In the genomic region with DNA sequence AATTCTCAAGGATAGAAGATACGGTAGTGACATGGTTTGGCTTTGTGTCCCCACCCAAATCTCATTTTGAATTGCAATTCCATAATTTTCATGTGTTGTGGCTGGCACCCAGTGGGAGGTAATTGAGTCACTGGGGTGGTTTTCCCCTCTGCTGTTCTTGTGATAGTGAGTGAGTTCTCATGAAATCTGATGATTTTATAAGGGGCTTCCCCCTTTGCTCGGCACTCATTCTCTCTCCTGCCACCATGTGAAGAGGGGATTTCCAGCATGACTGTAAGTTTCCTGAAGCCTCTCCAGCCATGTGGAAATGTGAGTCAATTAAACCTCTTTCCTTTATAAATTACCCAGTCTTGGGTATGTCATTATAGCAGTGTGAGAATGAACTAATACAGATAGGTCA, we compare ENCODE assay signal across 36 cellular contexts. TPM values are rescaled to one million over a fixed set of nuclear protein-coding genes. Genes with fewer than 3 reads are reported as not detected.
"Had no signal": no experiment of that assay in that cellular context is flagged by ENCODE, and none has a peak within 500 bp of the region (broad histone marks: within the 10 kb centered on the region; RNA-seq: fewer than 3 reads in every experiment).

No MANE protein-coding gene starts in this region.

- H3K9ac ChIP-seq: neural progenitor cell, parathyroid adenoma, SK-N-SH had no signal

- H3K36me3 ChIP-seq: ascending aorta, left lung, lower lobe of right lung, neural progenitor cell, right atrium auricular region, tibial nerve, WERI-Rb-1 had no signal

- H3K9me3 ChIP-seq: ascending aorta, left lung, lower lobe of right lung, psoas muscle, SK-N-SH, tibial nerve had no signal

- H3K9me3 Mint-ChIP-seq: activated naive CD8-positive, alpha-beta T cell treated with anti-CD3 and anti-CD28 coated beads, Interleukin-2, amount 10 ng/mL, durations not matched to agents 7 days and 5 days had no signal

- H3K4me1 Mint-ChIP-seq: activated naive CD4-positive, alpha-beta T cell treated with anti-CD3 and anti-CD28 coated beads, Interleukin-2, amount 10 ng/mL, durations not matched to agents 7 days and 5 days; activated naive CD8-positive, alpha-beta T cell treated with anti-CD3 and anti-CD28 coated beads, Interleukin-2, amount 10 ng/mL, durations not matched to agents 7 days and 5 days; endodermal cell; immature natural killer cell; natural killer cell; neural progenitor cell; stimulated activated memory B cell treated with anti-CD40 and anti-IgM and Interleukin-4, amounts not matched to agents 10 μg/mL and 1 μg/mL and 100 μg/mL, for 72 hours had no signal

- H3K36me3 Mint-ChIP-seq: activated naive CD4-positive, alpha-beta T cell treated with anti-CD3 and anti-CD28 coated beads, Interleukin-2, amount 10 ng/mL, durations not matched to agents 7 days and 5 days; activated naive CD8-positive, alpha-beta T cell treated with anti-CD3 and anti-CD28 coated beads, Interleukin-2, amount 10 ng/mL, durations not matched to agents 7 days and 5 days; immature natural killer cell; natural killer cell; neural progenitor cell had no signal

- H3K4me1 ChIP-seq: ascending aorta, left lung, lower lobe of right lung, neural progenitor cell, parathyroid adenoma, psoas muscle, right atrium auricular region, tibial nerve had no signal

- DNase-seq: activated CD4-positive, alpha-beta T cell treated with anti-CD3 and anti-CD28 coated beads, Interleukin-2, amount 50 U/mL, for 4 hours; activated CD4-positive, CD25-positive, alpha-beta regulatory T cell treated with anti-CD3 and anti-CD28 coated beads, Interleukin-2, amount 50 U/mL, for 72 hours; activated effector memory CD4-positive, alpha-beta T cell treated with Interleukin-2 at 50 U/mL for 16 hours; activated naive CD4-positive, alpha-beta T cell treated with anti-CD3 and anti-CD28 coated beads, Interleukin-2, amount 10 ng/mL, durations not matched to agents 7 days and 5 days; activated naive CD8-positive, alpha-beta T cell treated with anti-CD3 and anti-CD28 coated beads, Interleukin-2, amount 10 ng/mL, durations not matched to agents 7 days and 5 days; caudate nucleus; endodermal cell; foreskin fibroblast; head of caudate nucleus; hippocampal formation; immature natural killer cell; left lung; lower lobe of right lung; mesendoderm; natural killer cell; occipital lobe; psoas muscle; SK-N-SH; SW 1271; T-helper 9 cell; WERI-Rb-1 had no signal

- H3K4me3 ChIP-seq: ascending aorta, left lung, lower lobe of right lung, neural progenitor cell, psoas muscle, right atrium auricular region, smooth muscle cell, tibial nerve had no signal

- H3K27me3 ChIP-seq: ascending aorta, left lung, neural progenitor cell, right atrium auricular region, tibial nerve had no signal

- H3K27ac ChIP-seq: ascending aorta, left lung, lower lobe of right lung, neural progenitor cell, parathyroid adenoma, psoas muscle, right atrium auricular region, tibial nerve, WERI-Rb-1 had no signal

- H3K4me3 Mint-ChIP-seq: activated naive CD4-positive, alpha-beta T cell treated with anti-CD3 and anti-CD28 coated beads, Interleukin-2, amount 10 ng/mL, durations not matched to agents 7 days and 5 days; activated naive CD8-positive, alpha-beta T cell treated with anti-CD3 and anti-CD28 coated beads, Interleukin-2, amount 10 ng/mL, durations not matched to agents 7 days and 5 days; activated T-cell treated with anti-CD3 and anti-CD28 coated beads, Interleukin-2, amount 50 U/mL, for 72 hours; dendritic cell treated with granulocyte-macrophage colony-stimulating factor and Interleukin-4, amounts not matched to agents 40 ng/mL and 50 ng/mL, for 4 days; endodermal cell; immature natural killer cell; natural killer cell; neural progenitor cell; stimulated activated memory B cell treated with anti-CD40 and anti-IgM and Interleukin-4, amounts not matched to agents 10 μg/mL and 1 μg/mL and 100 μg/mL, for 72 hours; T-helper 1 cell treated with Interleukin-12 subunit alpha and Interleukin-12 subunit beta and Interleukin-4 antibody, amounts not matched to agents 30 μg/mL and 1 μg/mL, for 36 hours had no signal

- ATAC-seq: esophagus mucosa; left lung; lower lobe of right lung; natural killer cell; psoas muscle; stimulated activated memory B cell treated with anti-CD40 and anti-IgM and Interleukin-4, amounts not matched to agents 10 μg/mL and 1 μg/mL and 100 μg/mL, for 72 hours had no signal

- H3K27me3 Mint-ChIP-seq: activated naive CD4-positive, alpha-beta T cell treated with anti-CD3 and anti-CD28 coated beads, Interleukin-2, amount 10 ng/mL, durations not matched to agents 7 days and 5 days; activated naive CD8-positive, alpha-beta T cell treated with anti-CD3 and anti-CD28 coated beads, Interleukin-2, amount 10 ng/mL, durations not matched to agents 7 days and 5 days; dendritic cell treated with granulocyte-macrophage colony-stimulating factor and Interleukin-4, amounts not matched to agents 40 ng/mL and 50 ng/mL, for 4 days; stimulated activated memory B cell treated with anti-CD40 and anti-IgM and Interleukin-4, amounts not matched to agents 10 μg/mL and 1 μg/mL and 100 μg/mL, for 72 hours had no signal

RNA-seq across cellular contexts. Expression of a gene that starts 8.5 kb away (rescaled TPM):
- total RNA-seq: activated naive CD8-positive, alpha-beta T cell treated with anti-CD3 and anti-CD28 coated beads, Interleukin-2, amount 10 ng/mL, durations not matched to agents 7 days and 5 days; activated T-cell treated with anti-CD3 and anti-CD28 coated beads, Interleukin-2, amount 50 U/mL, for 72 hours; ascending aorta; endodermal cell; esophagus mucosa; kidney epithelial cell; left lung; lower lobe of right lung; mononuclear cell; natural killer cell; occipital lobe; psoas muscle; right atrium auricular region; smooth muscle cell; temporal lobe; tibial nerve; ureter had no signal
